1 cellular context compared by ENCODE assay signal in the genomic region with DNA sequence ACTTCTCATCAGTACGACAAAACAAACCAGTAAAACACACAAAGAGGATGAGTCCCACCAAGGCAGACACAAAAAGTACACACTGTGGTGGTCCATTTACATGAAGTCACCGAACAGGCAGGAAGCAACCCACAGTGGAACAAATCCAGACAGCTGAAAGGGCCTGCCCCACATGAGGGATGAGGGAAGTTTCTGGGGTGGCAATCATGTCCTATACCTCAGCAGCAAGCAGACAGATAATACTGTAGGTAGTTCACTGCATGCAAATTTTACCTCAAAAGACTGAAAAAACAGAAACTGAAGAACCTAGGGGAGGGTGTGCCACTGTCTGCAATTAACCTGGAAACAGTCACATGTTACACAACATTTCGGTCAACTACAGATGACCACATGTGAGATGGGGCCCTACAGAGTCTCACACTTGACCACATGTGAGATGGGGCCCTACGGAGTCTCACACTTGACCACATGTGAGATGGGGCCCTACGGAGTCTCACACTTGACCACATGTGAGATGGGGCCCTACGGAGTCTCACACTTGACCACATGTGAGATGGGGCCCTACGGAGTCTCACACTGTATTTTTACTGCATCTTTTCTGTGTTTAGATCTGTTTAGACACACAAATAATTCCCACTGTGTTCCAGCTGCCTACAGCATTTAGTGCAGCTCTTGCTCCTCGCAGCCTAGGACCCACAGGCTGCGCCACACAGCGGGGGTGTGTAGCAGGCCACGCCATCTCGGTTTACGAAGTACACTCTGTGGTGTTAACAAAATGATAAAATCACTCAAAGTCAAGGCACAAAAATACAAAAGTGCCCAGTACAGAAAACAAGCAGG.
TF ChIP-seq lines count a peak whose summit lies in the region.

No MANE protein-coding gene starts in this region.

TF ChIP-seq in endothelial cell of umbilical vein, 7 proteins besides CTCF, POLR2A, EP300 and RAD21 (continued from another document):
- no peak for TF ChIP-seq EZH2 (IDR thresholded peaks at IDR 0.05; ENCODE audit: borderline replicate concordance, low read depth, low read length, severe bottlenecking)
TF ChIP-seq in endothelial cell of umbilical vein: peak in this region for 0.
